In the genomic region with DNA sequence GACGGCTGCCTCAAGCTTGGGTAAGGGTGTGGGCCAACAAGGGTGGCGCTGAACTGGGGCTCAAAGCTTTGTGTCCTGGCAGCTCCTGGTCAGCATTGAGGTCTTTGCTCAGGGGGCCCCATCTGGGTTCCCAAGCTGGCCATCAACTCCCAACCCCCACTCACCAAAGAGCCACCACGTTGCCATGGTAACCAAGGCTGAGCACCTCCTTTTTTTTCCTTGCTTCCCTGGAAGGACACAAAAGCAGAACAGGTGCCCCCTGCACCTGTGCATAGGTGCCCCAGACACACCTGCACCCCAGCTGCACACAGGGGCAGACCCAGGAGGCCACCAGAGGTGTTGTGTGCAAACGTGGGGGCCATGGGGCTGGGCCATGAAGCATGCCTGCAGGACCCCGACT, we compare ENCODE assay signal across 26 cellular contexts.
"Had no signal": no experiment of that assay in that cellular context is flagged by ENCODE, and none has a peak within 500 bp of the region (broad histone marks: within the 10 kb centered on the region; RNA-seq: fewer than 3 reads in every experiment).

No MANE protein-coding gene starts in this region.

- H3K27ac ChIP-seq: ascending aorta, body of pancreas, Peyer's patch had no signal

- H3K9me3 ChIP-seq: ascending aorta, body of pancreas, Peyer's patch had no signal

- H3K4me3 ChIP-seq: ascending aorta, body of pancreas, Peyer's patch had no signal

- H3K27me3 ChIP-seq: ascending aorta, body of pancreas, Peyer's patch had no signal

- H3K4me1 ChIP-seq: ascending aorta, body of pancreas, Peyer's patch had no signal

- H3K36me3 ChIP-seq: ascending aorta, Peyer's patch had no signal

- DNase-seq: activated CD4-positive, alpha-beta T cell treated with anti-CD3 and anti-CD28 coated beads for 48 hours; activated CD4-positive, alpha-beta T cell treated with anti-CD3 and anti-CD28 coated beads, Interleukin-2, amount 50 U/mL, for 48 hours; activated CD4-positive, CD25-positive, alpha-beta regulatory T cell treated with anti-CD3 and anti-CD28 coated beads, Interleukin-2, amount 50 U/mL, for 72 hours; activated CD8-positive, alpha-beta memory T cell treated with anti-CD3 and anti-CD28 coated beads, Interleukin-2, amount 10 ng/mL, durations not matched to agents 7 days and 5 days; activated effector memory CD4-positive, alpha-beta T cell treated with Interleukin-2 at 50 U/mL for 16 hours; activated naive CD4-positive, alpha-beta T cell; activated T-cell treated with anti-CD3 and anti-CD28 coated beads, Interleukin-2, amount 50 U/mL, for 24 hours; amniotic stem cell; body of pancreas; central memory CD4-positive, alpha-beta T cell; Karpas-422; MM.1S; NCI-H1105 treated with DMSO at 0.1 percent for 48 hours; NCI-H1436 treated with DMSO at 0.1 percent for 48 hours; NCI-H187; NCI-H2081; NCI-H2171 treated with DMSO at 0.1 percent for 48 hours; NCI-H226; NCI-H510A; NCI-H69; NK-92 treated with Interleukin-12 subunit alpha and Interleukin-12 subunit beta, amount 100 ng/mL, for 24 hours; Peyer's patch; SIG-M5; T-helper 17 cell; T-helper 9 cell had no signal
